8 cellular contexts compared by ENCODE assay signal in genomic region chr20:45052698-45053440, GRCh38. TPM values are rescaled to one million over a fixed set of nuclear protein-coding genes. Genes with fewer than 3 reads are reported as not detected.
A peak's percentile ranks its signal among the peaks of the same experiment; 100 is the strongest.
DNase-seq lines count a peak whose midpoint lies in the region; ATAC-seq and TF ChIP-seq lines count a peak whose summit lies in the region.

No MANE protein-coding gene starts in this region.

- H4K8ac ChIP-seq in mesendoderm (ENCODE audit: low read depth, low read length) = no peak overlapping the region

- H3K27me3 Mint-ChIP-seq in CD4-positive, alpha-beta T cell = no peaks in the 10 kb centered on the region

- H4K5ac ChIP-seq in mesendoderm (ENCODE audit: low read length) = no peak overlapping the region

- H3K79me1 ChIP-seq in mesendoderm (ENCODE audit: low read length) = peaks cover 2% of the 10 kb centered on the region

- ATAC-seq in CD4-positive, alpha-beta T cell (ENCODE audit: poor library complexity) = peak; percentile 70
- peak; percentile 50 for ATAC-seq in GM21447 (IDR thresholded peaks at IDR 0.05; ENCODE audit: unreplicated experiment)
- ATAC-seq in GM19351 (IDR thresholded peaks at IDR 0.05; ENCODE audit: unreplicated experiment) = no peak

- no peaks in the 10 kb centered on the region for H3K9me3 Mint-ChIP-seq in CD4-positive, alpha-beta T cell

- H3K27ac Mint-ChIP-seq in CD4-positive, alpha-beta T cell = peak overlapping the region; percentile 76

- CTCF ChIA-PET in CD4-positive, alpha-beta T cell (lab: Charles Lee) = interaction anchor here (4.5 kb wide), 1 partner anchor 10 kb away, joined by 33 read pairs; no protein-coding TSS in a partner anchor

- H3K4me2 ChIP-seq in mesendoderm (ENCODE audit: low read length) = no peak overlapping the region

- H3K18ac ChIP-seq in mesendoderm (ENCODE audit: low read length) = no peak overlapping the region

- 76 to 83% methylated on average over 3 to 8 of the region's 8 CpGs for WGBS in transverse colon (ENCODE audit: low coverage in 1 of 2), 2 donors
- no CpG with 5 or more reads among the region's 8 CpGs for WGBS in mesendoderm (ENCODE audit: extremely low coverage, insufficient coverage, low lambda C conversion rate)

- POLR2A ChIA-PET in CD4-positive, alpha-beta T cell (lab: Charles Lee) = interaction anchor here (0.9 to 2.2 kb wide), 2 partner anchors 9 to 68 kb away, joined by 3 to 6 read pairs; no protein-coding TSS in a partner anchor

- H3K36me3 ChIP-seq in transverse colon (peaks cover 0 to 13% (median 0%) of the 10 kb centered on the region in 4 donors), mesendoderm (ENCODE audit: control insufficient read depth, insufficient read depth, low read length) (no peaks in the 10 kb centered on the region)

- H3K4ac ChIP-seq in mesendoderm (ENCODE audit: low read depth, low read length) = no peak overlapping the region

- peak overlapping the region; percentile 11 for H3K4me3 Mint-ChIP-seq in CD4-positive, alpha-beta T cell

- no peak overlapping the region for H2BK15ac ChIP-seq in mesendoderm (replicated peaks; ENCODE audit: low read depth)

- no peak for DNase-seq in CD4-positive, alpha-beta T cell
- DNase-seq in RPMI7951 (ENCODE audit: low read depth) (peak; percentile 92), foreskin melanocyte (peak; percentile 97), transverse colon (no peak), mesendoderm (no peak)
- no peak for DNase-seq in stimulated activated naive CD4-positive, alpha-beta T cell (lab: John Stamatoyannopoulos, UW)

- H3K27ac ChIP-seq in CD4-positive, alpha-beta T cell (ENCODE audit: low read depth, low read length) = no peak overlapping the region
- H3K27ac ChIP-seq in transverse colon (peak overlapping the region in 3 of 4 donors; percentile 20 to 37 (median 37)), mesendoderm (ENCODE audit: low read depth, low read length) (no peak overlapping the region)

- H3K79me2 ChIP-seq in mesendoderm (ENCODE audit: control insufficient read depth, insufficient read depth, low read length) = no peaks in the 10 kb centered on the region

- H3K27me3 ChIP-seq in CD4-positive, alpha-beta T cell (ENCODE audit: control insufficient read depth, insufficient read depth, low read length) = no peaks in the 10 kb centered on the region
- H3K27me3 ChIP-seq in transverse colon (no peaks in the 10 kb centered on the region), mesendoderm (ENCODE audit: insufficient read depth, low read length, poor library complexity) (no peaks in the 10 kb centered on the region)

- H3K23ac ChIP-seq in mesendoderm (ENCODE audit: low read length) = no peak overlapping the region

- TF ChIP-seq EP300 in transverse colon (IDR thresholded peaks at IDR 0.05; ENCODE audit: low read depth) = no peak

- H2AK5ac ChIP-seq in mesendoderm (ENCODE audit: low read length) = no peak overlapping the region

- in situ Hi-C loops in transverse colon (cut with MboI; ENCODE audit: low pct_ligation_motif_present in 1 of 4, low pct_unique_long_range_greater_than_20kb in 1 of 4, low sequenced_read_pairs in 3 of 4) = no loop called here

- H3K9me3 ChIP-seq in CD4-positive, alpha-beta T cell (ENCODE audit: control insufficient read depth, low read length) = no peaks in the 10 kb centered on the region
- H3K9me3 ChIP-seq in transverse colon = no peaks in the 10 kb centered on the region

- intact Hi-C loops in CD4-positive, alpha-beta T cell (cut with DNase I, micrococcal nuclease) = no loop called here
- intact Hi-C loops in transverse colon (cut with DNase I; ENCODE audit: low total_unique reads) = loop anchor here (10.0 kb wide), 1 partner anchor 242 kb away; no protein-coding TSS in a partner anchor

- H3K56ac ChIP-seq in mesendoderm (ENCODE audit: low read length) = no peak overlapping the region

- H3K4me1 Mint-ChIP-seq in CD4-positive, alpha-beta T cell (ENCODE audit: low read depth) = peaks cover 90% of the 10 kb centered on the region

- H3K4me3 ChIP-seq in transverse colon (no peak overlapping the region), mesendoderm (ENCODE audit: low read length) (no peak overlapping the region)

- H2BK120ac ChIP-seq in mesendoderm (ENCODE audit: low read depth, low read length) = no peak overlapping the region

- TF ChIP-seq POLR2A in transverse colon (IDR thresholded peaks at IDR 0.05) = no peak

- H3K9ac ChIP-seq in mesendoderm (ENCODE audit: low read length) = no peak overlapping the region

- peaks cover 0 to 38% (median 8%) of the 10 kb centered on the region in 4 donors for H3K4me1 ChIP-seq in transverse colon
- no peaks in the 10 kb centered on the region for H3K4me1 ChIP-seq in mesendoderm (ENCODE audit: control insufficient read depth, low read depth, low read length)

- TF ChIP-seq CTCF in CD4-positive, alpha-beta T cell (IDR thresholded peaks at IDR 0.05) = no peak
- no peak for TF ChIP-seq CTCF in transverse colon (IDR thresholded peaks at IDR 0.05)

- H2BK5ac ChIP-seq in mesendoderm (ENCODE audit: low read length) = no peak overlapping the region

- H3K36me3 Mint-ChIP-seq in CD4-positive, alpha-beta T cell (ENCODE audit: low read depth) = peaks cover 91% of the 10 kb centered on the region

RNA-seq across cellular contexts. Expression of gene KCNS1, which starts 48.1 kb away (rescaled TPM):
- total RNA-seq in CD4-positive, alpha-beta T cell = not detected
- 0.12 and 0.39 TPM in 2 replicates for total RNA-seq in RPMI7951 (2014; rRNA removed; shearing (Covaris generic))
- under 1 TPM in 2 of 4 donors, not detected in 2; 0.55 to 0.64 TPM for total RNA-seq in transverse colon
- 1.5 TPM for polyA plus RNA-seq in mesendoderm (2013, experiment 1 of 2)
- 1.6 TPM for polyA plus RNA-seq in mesendoderm (2013, experiment 2 of 2)

Comparison
In these comparisons a context has a peak if more than half of its experiments do, and no peak if none do; other contexts are left out.
1. DNase-seq: peak in RPMI7951 (single experiment) and foreskin melanocyte (single experiment); none in CD4-positive, alpha-beta T cell (0 of 10), transverse colon (single experiment), stimulated activated naive CD4-positive, alpha-beta T cell (0 of 6) and mesendoderm (single experiment).
2. H3K27ac ChIP-seq: peak in transverse colon (3 of 4); none in CD4-positive, alpha-beta T cell (single experiment) and mesendoderm (single experiment).